In genomic region chr10:44874176-44874575, GRCh38 we compare ENCODE assay signal across 20 cellular contexts. TPM values are rescaled to one million over a fixed set of nuclear protein-coding genes. Genes with fewer than 3 reads are reported as not detected.
DNase-seq lines count a peak whose midpoint lies in the region; ATAC-seq, FAIRE-seq and TF ChIP-seq lines count a peak whose summit lies in the region.
"Had no signal": no experiment of that assay in that cellular context is flagged by ENCODE, and none has a peak within 500 bp of the region (broad histone marks: within the 10 kb centered on the region; RNA-seq: fewer than 3 reads in every experiment).

No MANE protein-coding gene starts in this region.

- H3K4me3 ChIP-seq in right atrium auricular region (no peak overlapping the region), tibial artery (no peak overlapping the region)
- H3K4me3 ChIP-seq: GM12878, HAP-1, PC-9 had no signal

- H3K9me3 Mint-ChIP-seq in T-helper 2 cell treated with Interferon-gamma antibody and Interleukin-4, amounts not matched to agents 5 μg/mL and 100 μg/mL, for 36 hours: no peaks in the 10 kb centered on the region

- peak overlapping the region in 1 of 2 donors; percentile 66 for H3K27ac ChIP-seq in right atrium auricular region
- peak overlapping the region; percentile 57 for H3K27ac ChIP-seq in layer of hippocampus (ENCODE audit: low read depth, low read length)
- H3K27ac ChIP-seq in tibial artery: peak overlapping the region; percentile 61 to 76
- H3K27ac ChIP-seq: PC-9 had no signal

- H3K9me3 ChIP-seq in right atrium auricular region: no peaks in the 10 kb centered on the region
- H3K9me3 ChIP-seq in tibial artery: no peaks in the 10 kb centered on the region
- H3K9me3 ChIP-seq: HAP-1 had no signal

- H3K4me1 ChIP-seq in right atrium auricular region: peaks cover 0 to 33% of the 10 kb centered on the region in 2 donors
- peaks cover 7 to 50% (median 25%) of the 10 kb centered on the region in 4 donors for H3K4me1 ChIP-seq in tibial artery
- H3K4me1 ChIP-seq: HAP-1 had no signal

- no peaks in the 10 kb centered on the region for H3K36me3 ChIP-seq in right atrium auricular region
- H3K36me3 ChIP-seq in tibial artery: no peaks in the 10 kb centered on the region
- H3K36me3 ChIP-seq: HAP-1 had no signal

- H3K4me3 Mint-ChIP-seq in T-helper 2 cell treated with Interferon-gamma antibody and Interleukin-4, amounts not matched to agents 5 μg/mL and 100 μg/mL, for 36 hours: no peak overlapping the region

- TF ChIP-seq POLR2A in GM12891 (IDR thresholded peaks at IDR 0.05; ENCODE audit: low read depth, low read length): no peak

- no peak for DNase-seq in Right ventricle myocardium superior
- DNase-seq in right atrium auricular region (ENCODE audit: low spot score): no peak
- peak; percentile 25 for DNase-seq in dedifferentiated amniotic fluid mesenchymal stem cell (ENCODE audit: extremely low spot score)
- peak; percentile 44 to 83 for DNase-seq in tibial artery
- no peak for DNase-seq in T-helper 2 cell treated with Interferon-gamma antibody and Interleukin-4, amounts not matched to agents 5 μg/mL and 100 μg/mL, for 36 hours (ENCODE audit: low spot score)
- DNase-seq in GM12891 (ENCODE audit: insufficient read length, low spot score): no peak
- DNase-seq: 8988T, C1 segment of cervical spinal cord, DMS153, KG1, NCI-H1105 treated with DMSO at 0.1 percent for 48 hours, NCI-H187 treated with DMSO at 0.1 percent for 48 hours, NCI-H2171, NCI-H446 treated with DMSO at 0.1 percent for 48 hours, NCI-H748 treated with DMSO at 0.1 percent for 48 hours, PC-9 had no signal

- TF ChIP-seq CTCF in right atrium auricular region (IDR thresholded peaks at IDR 0.05) (no peak), tibial artery (IDR thresholded peaks at IDR 0.05) (no peak)

- H3K4me1 Mint-ChIP-seq in T-helper 2 cell treated with Interferon-gamma antibody and Interleukin-4, amounts not matched to agents 5 μg/mL and 100 μg/mL, for 36 hours (ENCODE audit: low read depth): peaks cover 6% of the 10 kb centered on the region

- intact Hi-C loops in Right ventricle myocardium superior (cut with DNase I) (no loop called here), tibial artery (cut with DNase I; ENCODE audit: low total_unique reads) (loop anchor here (10.0 kb wide), 1 partner anchor 101 kb away; the partner anchor contains the start of gene DEPP1)

- ATAC-seq in Right ventricle myocardium superior (ENCODE audit: poor library complexity) (peak; percentile 30), HG02870 (IDR thresholded peaks at IDR 0.05; ENCODE audit: unreplicated experiment) (no peak)
- ATAC-seq: GM12878 had no signal

- no peak overlapping the region for H3K27ac Mint-ChIP-seq in T-helper 2 cell treated with Interferon-gamma antibody and Interleukin-4, amounts not matched to agents 5 μg/mL and 100 μg/mL, for 36 hours

- no peaks in the 10 kb centered on the region for H3K36me3 Mint-ChIP-seq in T-helper 2 cell treated with Interferon-gamma antibody and Interleukin-4, amounts not matched to agents 5 μg/mL and 100 μg/mL, for 36 hours (ENCODE audit: low read depth)

- H3K27me3 ChIP-seq in right atrium auricular region (no peaks in the 10 kb centered on the region), layer of hippocampus (ENCODE audit: control insufficient read depth, insufficient read depth, low read length) (no peaks in the 10 kb centered on the region), tibial artery (no peaks in the 10 kb centered on the region)

- peaks cover 14% of the 10 kb centered on the region for H3K27me3 Mint-ChIP-seq in T-helper 2 cell treated with Interferon-gamma antibody and Interleukin-4, amounts not matched to agents 5 μg/mL and 100 μg/mL, for 36 hours (ENCODE audit: low read depth)

- FAIRE-seq in GM12891 (lab: Jason Lieb, UNC): no peak
- FAIRE-seq: GM12878 had no signal

TF ChIP-seq in GM12891, 5 proteins besides CTCF, POLR2A, EP300 and RAD21:
- TF ChIP-seq SPI1 (IDR thresholded peaks at IDR 0.05; ENCODE audit: low read depth, low read length) (no peak), TAF1 (IDR thresholded peaks at IDR 0.05; ENCODE audit: low read depth, low read length) (no peak), POLR2AphosphoS5 (IDR thresholded peaks at IDR 0.05; ENCODE audit: low read depth, low read length) (no peak), POU2F2 (IDR thresholded peaks at IDR 0.05; ENCODE audit: low read depth, low read length) (no peak), PAX5 (IDR thresholded peaks at IDR 0.05; ENCODE audit: insufficient read depth, low read length, severe bottlenecking) (no peak)
TF ChIP-seq in GM12891: peak in this region for 0.

RNA-seq across cellular contexts. Expression of gene TMEM72, which starts 37.0 kb away (rescaled TPM):
- total RNA-seq in Right ventricle myocardium superior: not detected
- under 1 TPM in 1 of 2 donors, not detected in 1; 0.15 TPM for total RNA-seq in right atrium auricular region
- polyA plus RNA-seq in GM12891 (2012; ENCODE audit: low read depth, missing spikeins): not detected
- total RNA-seq: GM12878, PC-9 had no signal

Comparison
In these comparisons a context has a peak if more than half of its experiments do, and no peak if none do; other contexts are left out.
1. DNase-seq: peak in dedifferentiated amniotic fluid mesenchymal stem cell (single experiment) and tibial artery (2 of 2); none in Right ventricle myocardium superior (single experiment), right atrium auricular region (single experiment), T-helper 2 cell treated with Interferon-gamma antibody and Interleukin-4, amounts not matched to agents 5 μg/mL and 100 μg/mL, for 36 hours (single experiment) and GM12891 (single experiment).